21 cellular contexts compared by ENCODE assay signal in the genomic region with DNA sequence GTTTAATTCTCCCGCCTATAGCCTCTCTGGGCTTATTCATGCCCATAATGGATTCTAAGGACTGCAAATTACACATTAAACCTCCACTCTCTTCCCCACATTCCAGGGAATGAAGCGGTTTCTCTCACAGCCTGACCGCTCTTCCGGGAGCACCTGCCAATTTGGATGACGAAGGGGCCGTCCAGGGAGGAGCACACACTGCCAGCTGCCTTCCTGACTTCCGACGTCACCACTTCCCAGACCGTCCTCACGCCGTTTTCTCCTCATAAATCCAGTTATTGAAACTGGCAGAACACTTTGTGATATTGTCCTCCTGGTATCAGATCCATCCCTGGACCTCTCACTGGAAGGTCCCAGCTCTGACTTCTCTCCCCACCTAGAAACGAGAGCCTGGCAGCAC.
DNase-seq lines count a peak whose midpoint lies in the region; TF ChIP-seq lines count a peak whose summit lies in the region.
"Had no signal": no experiment of that assay in that cellular context is flagged by ENCODE, and none has a peak within 500 bp of the region (broad histone marks: within the 10 kb centered on the region; RNA-seq: fewer than 3 reads in every experiment).

No MANE protein-coding gene starts in this region.

- no peaks in the 10 kb centered on the region for H3K9me3 Mint-ChIP-seq in CD4-positive, alpha-beta memory T cell
- H3K9me3 Mint-ChIP-seq: activated CD4-positive, alpha-beta memory T cell treated with anti-CD3 and anti-CD28 coated beads for 36 hours; naive thymus-derived CD8-positive, alpha-beta T cell; stimulated activated effector memory CD8-positive, alpha-beta T cell treated with anti-CD3 and anti-CD28 coated beads, Interleukin-12 subunit alpha, Interleukin-12 subunit beta, amount 100 ng/mL, for 72 hours had no signal

- no peaks in the 10 kb centered on the region for H3K36me3 ChIP-seq in CD4-positive, alpha-beta memory T cell (ENCODE audit: insufficient read depth, low read length)
- H3K36me3 ChIP-seq: adrenal gland, upper lobe of left lung had no signal

- POLR2A ChIA-PET in CD4-positive, alpha-beta memory T cell (lab: Charles Lee; ENCODE audit: partially characterized antibody): no interaction called here

- no peak overlapping the region for H3K27ac Mint-ChIP-seq in CD4-positive, alpha-beta memory T cell
- H3K27ac Mint-ChIP-seq: activated CD4-positive, alpha-beta memory T cell treated with anti-CD3 and anti-CD28 coated beads for 36 hours; naive thymus-derived CD8-positive, alpha-beta T cell; stimulated activated effector memory CD8-positive, alpha-beta T cell treated with anti-CD3 and anti-CD28 coated beads, Interleukin-12 subunit alpha, Interleukin-12 subunit beta, amount 100 ng/mL, for 72 hours had no signal

- H3K27ac ChIP-seq in CD4-positive, alpha-beta memory T cell (ENCODE audit: low read depth, low read length): no peak overlapping the region
- H3K27ac ChIP-seq: coronary artery, RWPE1, upper lobe of left lung had no signal

- intact Hi-C loops in CD4-positive, alpha-beta memory T cell (cut with micrococcal nuclease): no loop called here

- H3K27me3 Mint-ChIP-seq in CD4-positive, alpha-beta memory T cell: peaks cover 2 to 9% of the 10 kb centered on the region in 2 donors

- H3K27me3 ChIP-seq in CD4-positive, alpha-beta memory T cell (ENCODE audit: insufficient read depth, low read length): no peaks in the 10 kb centered on the region
- H3K27me3 ChIP-seq: adrenal gland, upper lobe of left lung had no signal

- H3K4me1 Mint-ChIP-seq in CD4-positive, alpha-beta memory T cell: no peaks in the 10 kb centered on the region
- H3K4me1 Mint-ChIP-seq: naive thymus-derived CD8-positive, alpha-beta T cell; stimulated activated effector memory CD8-positive, alpha-beta T cell treated with anti-CD3 and anti-CD28 coated beads, Interleukin-12 subunit alpha, Interleukin-12 subunit beta, amount 100 ng/mL, for 72 hours had no signal

- DNase-seq in AG10803 (ENCODE audit: low read depth) (peak; percentile 70), NCI-H2029 (lab: John Stamatoyannopoulos, UW) (peak; percentile 81), cardiac fibroblast (ENCODE audit: low read depth in 2 of 2) (peak; percentile 43 to 75), lung microvascular endothelial cell (ENCODE audit: low read depth in 2 of 2) (peak; percentile 69 to 84), NOMO-1 treated with dmso at 0.1 percent for 144 hours (lab: John Stamatoyannopoulos, UW; ENCODE audit: unreplicated experiment) (no peak), HuH-7 (ENCODE audit: low spot score) (no peak), NCI-H146 treated with DMSO at 0.1 percent for 48 hours (lab: John Stamatoyannopoulos, UW; ENCODE audit: unreplicated experiment) (no peak)
- DNase-seq in CD4-positive, alpha-beta memory T cell: no peak
- DNase-seq: activated CD4-positive, alpha-beta memory T cell treated with anti-CD3 and anti-CD28 coated beads for 36 hours; activated T-cell treated with anti-CD3 and anti-CD28 coated beads, Interleukin-2, amount 50 U/mL, for 48 hours; hippocampal formation; naive thymus-derived CD8-positive, alpha-beta T cell; NCI-H187 treated with DMSO at 0.1 percent for 48 hours; NCI-H82; retina; T-helper 9 cell; upper lobe of left lung had no signal

- no peaks in the 10 kb centered on the region for H3K4me1 ChIP-seq in CD4-positive, alpha-beta memory T cell (ENCODE audit: insufficient read depth, low read length)
- H3K4me1 ChIP-seq: adrenal gland, upper lobe of left lung had no signal

- TF ChIP-seq CTCF in AG10803 (conservative IDR thresholded peaks at IDR 0.05; ENCODE audit: low read length): no peak
- no peak for TF ChIP-seq CTCF in cardiac fibroblast (IDR thresholded peaks at IDR 0.05; ENCODE audit: low read depth, low read length)

- CTCF ChIA-PET in CD4-positive, alpha-beta memory T cell (lab: Charles Lee; ENCODE audit: partially characterized antibody): interaction anchor here (5.5 kb wide), 1 partner anchor 10 kb away, joined by 35 read pairs; no protein-coding TSS in a partner anchor

- H3K4me3 ChIP-seq in AG10803 (ENCODE audit: low read length) (no peak overlapping the region), cardiac fibroblast (replicated peaks in 1 of 2; ENCODE audit: low read depth in 2 of 2, low read length in 2 of 2) (no peak overlapping the region)
- H3K4me3 ChIP-seq in CD4-positive, alpha-beta memory T cell (ENCODE audit: low read length in 2 of 2): no peak overlapping the region
- H3K4me3 ChIP-seq: adrenal gland, coronary artery, upper lobe of left lung had no signal

- H3K9me3 ChIP-seq in CD4-positive, alpha-beta memory T cell (ENCODE audit: control insufficient read depth in 1 of 2, low read length in 2 of 2): no peaks in the 10 kb centered on the region
- H3K9me3 ChIP-seq: adrenal gland, upper lobe of left lung had no signal

- no peaks in the 10 kb centered on the region for H3K36me3 Mint-ChIP-seq in CD4-positive, alpha-beta memory T cell
- H3K36me3 Mint-ChIP-seq: activated CD4-positive, alpha-beta memory T cell treated with anti-CD3 and anti-CD28 coated beads for 36 hours; naive thymus-derived CD8-positive, alpha-beta T cell; stimulated activated effector memory CD8-positive, alpha-beta T cell treated with anti-CD3 and anti-CD28 coated beads, Interleukin-12 subunit alpha, Interleukin-12 subunit beta, amount 100 ng/mL, for 72 hours had no signal

- no peak overlapping the region for H3K4me3 Mint-ChIP-seq in CD4-positive, alpha-beta memory T cell
- H3K4me3 Mint-ChIP-seq: activated CD4-positive, alpha-beta memory T cell treated with anti-CD3 and anti-CD28 coated beads for 36 hours; naive thymus-derived CD8-positive, alpha-beta T cell; stimulated activated effector memory CD8-positive, alpha-beta T cell treated with anti-CD3 and anti-CD28 coated beads, Interleukin-12 subunit alpha, Interleukin-12 subunit beta, amount 100 ng/mL, for 72 hours had no signal

Comparison
In these comparisons a context has a peak if more than half of its experiments do, and no peak if none do; other contexts are left out.
1. DNase-seq: peak in AG10803 (single experiment), NCI-H2029 (single experiment), cardiac fibroblast (2 of 2) and lung microvascular endothelial cell (2 of 2); none in NOMO-1 treated with dmso at 0.1 percent for 144 hours (single experiment), HuH-7 (single experiment), CD4-positive, alpha-beta memory T cell (0 of 5) and NCI-H146 treated with DMSO at 0.1 percent for 48 hours (single experiment).